In genomic region chr3:27216295-27216694, GRCh38 we compare ENCODE assay signal across 22 cellular contexts.
DNase-seq lines count a peak whose midpoint lies in the region; ATAC-seq and TF ChIP-seq lines count a peak whose summit lies in the region.
"Had no signal": no experiment of that assay in that cellular context is flagged by ENCODE, and none has a peak within 500 bp of the region (broad histone marks: within the 10 kb centered on the region; RNA-seq: fewer than 3 reads in every experiment).

No MANE protein-coding gene starts in this region.

- H3K27me3 ChIP-seq in HCT116 (ENCODE audit: insufficient read depth, low read length), result no peaks in the 10 kb centered on the region
- H3K27me3 ChIP-seq in skeletal muscle satellite cell (ENCODE audit: control insufficient read depth, insufficient read depth, low read length), result no peaks in the 10 kb centered on the region
- H3K27me3 ChIP-seq in Caco-2 (replicated peaks; ENCODE audit: control insufficient read depth, insufficient read depth, low read length), result no peaks in the 10 kb centered on the region
- H3K27me3 ChIP-seq: BLaER1 had no signal

- intact Hi-C loops in HCT116 (cut with micrococcal nuclease) (no loop called here), Caco-2 (cut with micrococcal nuclease; ENCODE audit: unreplicated experiment) (no loop called here)

- TF ChIP-seq RAD21 in HCT116 (IDR thresholded peaks at IDR 0.05; ENCODE audit: low read depth) (no peak), Ishikawa (IDR thresholded peaks at IDR 0.05; ENCODE audit: low read depth) (no peak)

- TF ChIP-seq POLR2A in HCT116 (IDR thresholded peaks at IDR 0.05; ENCODE audit: borderline replicate concordance, extremely low read depth, insufficient read depth, insufficient read length), result no peak

- no peaks in the 10 kb centered on the region for H3K4me1 Mint-ChIP-seq in Caco-2 (ENCODE audit: low read depth, unreplicated experiment)
- H3K4me1 Mint-ChIP-seq: CD4-positive, alpha-beta memory T cell; IgD-negative memory B cell had no signal

- TF ChIP-seq EP300 in Ishikawa (IDR thresholded peaks at IDR 0.05; ENCODE audit: borderline replicate concordance), result no peak

- H3K27ac ChIP-seq in HCT116 (ENCODE audit: low read depth, low read length), result no peak overlapping the region
- peak overlapping the region; percentile 9 for H3K27ac ChIP-seq in epithelial cell of prostate
- H3K27ac ChIP-seq: BLaER1, RWPE1 had no signal

- TF ChIP-seq CTCF in HCT116 (IDR thresholded peaks at IDR 0.05 in 2 of 3, conservative IDR thresholded peaks at IDR 0.05 in 1 of 3; ENCODE audit: borderline replicate concordance in 1 of 3, insufficient read depth in 1 of 3, low read depth in 2 of 3, low read length in 2 of 3) (no peak), Caco-2 (IDR thresholded peaks at IDR 0.05; ENCODE audit: insufficient read depth in 1 of 2, low read depth in 1 of 2, low read length in 1 of 2, severe bottlenecking in 1 of 2, unreplicated experiment in 1 of 2) (no peak)

- no peaks in the 10 kb centered on the region for H3K9me2 ChIP-seq in HCT116 (ENCODE audit: insufficient read depth)

- peak overlapping the region; percentile 28; the same call in 1 of the 2 replicates for H3K4me2 ChIP-seq in HCT116 (ENCODE audit: low read length)
- H3K4me2 ChIP-seq in skeletal muscle satellite cell (ENCODE audit: low read length), result peak overlapping the region; percentile 7
- H3K4me2 ChIP-seq: BLaER1, GM23338 had no signal

- H3K36me3 ChIP-seq in HCT116 (ENCODE audit: control insufficient read depth in 1 of 2, insufficient read depth in 2 of 2, low read length in 2 of 2) (no peaks in the 10 kb centered on the region), skeletal muscle satellite cell (ENCODE audit: insufficient read depth, low read length) (no peaks in the 10 kb centered on the region), Caco-2 (ENCODE audit: control insufficient read depth, insufficient read depth, low read length) (no peaks in the 10 kb centered on the region)
- H3K36me3 ChIP-seq: BLaER1, HAP-1 had no signal

- peaks cover 3 to 42% of the 10 kb centered on the region in 2 experiments for H3K4me1 ChIP-seq in HCT116 (ENCODE audit: control insufficient read depth in 1 of 2, insufficient read depth in 2 of 2, low read length in 2 of 2)
- H3K4me1 ChIP-seq in skeletal muscle satellite cell (ENCODE audit: control insufficient read depth, insufficient read depth, low read length), result peaks cover 21% of the 10 kb centered on the region
- H3K4me1 ChIP-seq in Caco-2, result no peaks in the 10 kb centered on the region
- H3K4me1 ChIP-seq: BLaER1, HAP-1 had no signal

- H3K36me3 Mint-ChIP-seq in Caco-2 (ENCODE audit: insufficient read depth, unreplicated experiment), result no peaks in the 10 kb centered on the region

- no peaks in the 10 kb centered on the region for H3K9me3 ChIP-seq in HCT116 (ENCODE audit: control insufficient read depth in 1 of 2, insufficient read depth in 1 of 2, low read depth in 1 of 2, low read length in 2 of 2)
- no peaks in the 10 kb centered on the region for H3K9me3 ChIP-seq in skeletal muscle satellite cell (replicated peaks; ENCODE audit: low read length)
- no peaks in the 10 kb centered on the region for H3K9me3 ChIP-seq in Caco-2
- H3K9me3 ChIP-seq: BLaER1 had no signal

- H3K9me3 Mint-ChIP-seq in Caco-2 (ENCODE audit: unreplicated experiment), result no peaks in the 10 kb centered on the region
- H3K9me3 Mint-ChIP-seq: IgD-negative memory B cell had no signal

- POLR2A ChIA-PET in HCT116 (lab: Charles Lee), result no interaction called here
- POLR2A ChIA-PET in Caco-2 (lab: Charles Lee), result no interaction called here

- H3K4me3 Mint-ChIP-seq in Caco-2 (ENCODE audit: unreplicated experiment), result no peak overlapping the region
- H3K4me3 Mint-ChIP-seq: CD4-positive, alpha-beta memory T cell; GM23338; IgD-negative memory B cell had no signal

- no peak overlapping the region for H3K9ac ChIP-seq in HCT116 (ENCODE audit: low read length)
- H3K9ac ChIP-seq in skeletal muscle satellite cell (ENCODE audit: low read depth, low read length), result no peak overlapping the region
- H3K9ac ChIP-seq: BLaER1 had no signal

- H3K4me3 ChIP-seq in HCT116 (replicated peaks in 1 of 2; ENCODE audit: low read depth in 1 of 2, low read length in 2 of 2) (no peak overlapping the region), skeletal muscle satellite cell (ENCODE audit: low read length) (no peak overlapping the region), Caco-2 (ENCODE audit: low read depth, low read length) (no peak overlapping the region)
- H3K4me3 ChIP-seq: BLaER1, GM12878, GM23338, HAP-1 had no signal

- no peak for DNase-seq in HCT116 (ENCODE audit: low read depth, low spot score)
- no peak for DNase-seq in epithelial cell of prostate (ENCODE audit: low read depth, low spot score)
- no peak for DNase-seq in NK-92 treated with Interleukin-12 subunit alpha and Interleukin-12 subunit beta, amount 100 ng/mL, for 24 hours (lab: John Stamatoyannopoulos, UW)
- no peak for DNase-seq in Caco-2
- DNase-seq: ACHN; CD4-positive, alpha-beta memory T cell; DND-41; Karpas-422; NCI-H1694 treated with DMSO at 0.1 percent for 48 hours; NCI-H2081 treated with DMSO at 0.1 percent for 48 hours; NCI-H446 treated with DMSO at 0.1 percent for 48 hours; NCI-H69; SIG-M5 had no signal

- no peaks in the 10 kb centered on the region for H3K79me2 ChIP-seq in HCT116 (ENCODE audit: insufficient read depth, low read length)

- H2AFZ ChIP-seq in HCT116 (ENCODE audit: low read depth, low read length, poor library complexity, severe bottlenecking), result peak overlapping the region; percentile 62
- H2AFZ ChIP-seq: GM23338 had no signal

- H3K27ac Mint-ChIP-seq in Caco-2 (ENCODE audit: unreplicated experiment), result no peak overlapping the region
- H3K27ac Mint-ChIP-seq: CD4-positive, alpha-beta memory T cell; GM23338; IgD-negative memory B cell had no signal

- CTCF ChIA-PET in HCT116 (lab: Charles Lee) (interaction anchor here (1.4 kb wide), 1 partner anchor 37 kb away, joined by 3 read pairs; no protein-coding TSS in a partner anchor), Caco-2 (lab: Charles Lee) (no interaction called here)

- ATAC-seq in HCT116, result no peak
- no peak for ATAC-seq in GM18520 (IDR thresholded peaks at IDR 0.05; ENCODE audit: unreplicated experiment)
- ATAC-seq: GM12878, GM23338 had no signal

- H3K27me3 Mint-ChIP-seq in Caco-2 (ENCODE audit: insufficient read depth, unreplicated experiment), result no peaks in the 10 kb centered on the region
- H3K27me3 Mint-ChIP-seq: CD4-positive, alpha-beta memory T cell; IgD-negative memory B cell had no signal

- H4K20me1 ChIP-seq in HCT116 (ENCODE audit: insufficient read depth), result no peaks in the 10 kb centered on the region
- H4K20me1 ChIP-seq: BLaER1 had no signal

- BruUV-seq in HCT116 (replicated peaks; lab: Mats Ljungman, UMichigan) (no TSS peak), Caco-2 (replicated peaks; lab: Mats Ljungman, UMichigan) (no TSS peak)

- RAD21 ChIA-PET in HCT116 (lab: Charles Lee; ENCODE audit: low non-redundant PET in 1 of 2, low total read pairs in 2 of 2, uncharacterized antibody in 2 of 2, unreplicated experiment in 2 of 2), result no interaction called here

TF ChIP-seq in HCT116, 20 proteins besides CTCF, POLR2A, EP300 and RAD21 (continues in another document):
- TF ChIP-seq SRF (IDR thresholded peaks at IDR 0.05; ENCODE audit: low read depth) (no peak), SP1 (IDR thresholded peaks at IDR 0.05; ENCODE audit: low read depth) (no peak), EZH2phosphoT487 (IDR thresholded peaks at IDR 0.05; ENCODE audit: borderline replicate concordance) (no peak), MAX (IDR thresholded peaks at IDR 0.05) (no peak), FOSL1 (IDR thresholded peaks at IDR 0.05; ENCODE audit: low read depth) (no peak), EGR1 (IDR thresholded peaks at IDR 0.05; ENCODE audit: low read depth) (no peak), ELF1 (IDR thresholded peaks at IDR 0.05; ENCODE audit: borderline replicate concordance, low read depth) (no peak), ZNF274 (IDR thresholded peaks at IDR 0.05; ENCODE audit: low read depth, low read length) (no peak), ATF3 (IDR thresholded peaks at IDR 0.05) (no peak), TCF7L2 (IDR thresholded peaks at IDR 0.05; ENCODE audit: borderline replicate concordance, extremely low read depth, insufficient read depth, insufficient read length) (no peak), POLR2AphosphoS5 (IDR thresholded peaks at IDR 0.05; ENCODE audit: low read depth, low read length) (no peak), EZH2 (IDR thresholded peaks at IDR 0.05) (no peak)

TF ChIP-seq in Ishikawa, 13 proteins besides CTCF, POLR2A, EP300 and RAD21:
- TF ChIP-seq NFIC (IDR thresholded peaks at IDR 0.05), result no peak
- peak; percentile 52 for TF ChIP-seq USF1 (IDR thresholded peaks at IDR 0.05)
- TF ChIP-seq FOXM1 (IDR thresholded peaks at IDR 0.05; ENCODE audit: borderline replicate concordance, low read depth), result no peak
